25 cellular contexts compared by ENCODE assay signal in the genomic region with DNA sequence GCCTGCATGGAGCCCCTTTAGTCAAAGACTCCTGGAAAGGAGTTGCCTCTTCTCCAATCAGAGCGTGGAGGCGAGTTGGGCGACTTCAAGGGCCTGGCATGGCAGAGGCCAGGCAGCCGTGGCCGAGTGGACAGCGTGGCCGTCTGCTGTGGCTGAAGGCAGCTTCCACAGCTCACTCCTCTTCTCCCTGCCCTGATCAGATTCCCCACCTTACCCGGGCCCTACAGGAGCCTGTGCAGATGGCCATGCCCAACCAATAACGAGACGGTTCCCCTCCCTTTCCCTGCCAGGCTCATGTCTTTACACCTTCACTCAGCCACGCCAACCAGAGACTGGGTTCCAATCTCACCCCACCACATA. TPM values are rescaled to one million over a fixed set of nuclear protein-coding genes. Genes with fewer than 3 reads are reported as not detected.
"Had no signal": no experiment of that assay in that cellular context is flagged by ENCODE, and none has a peak within 500 bp of the region (broad histone marks: within the 10 kb centered on the region; RNA-seq: fewer than 3 reads in every experiment).

No MANE protein-coding gene starts in this region.

- H3K4me2 ChIP-seq: hepatocyte had no signal

- H3K36me3 ChIP-seq: right lobe of liver had no signal

- H3K4me1 Mint-ChIP-seq: activated B cell treated with CpG ODN at 0.5 μM for 24 hours, immature natural killer cell had no signal

- H3K4me3 Mint-ChIP-seq: activated B cell treated with CpG ODN at 0.5 μM for 24 hours; activated CD4-positive, alpha-beta T cell treated with anti-CD3 and anti-CD28 coated beads for 36 hours; immature natural killer cell; naive thymus-derived CD4-positive, alpha-beta T cell; neural crest cell; stimulated activated naive B cell treated with anti-CD40 and anti-IgM and Interleukin-4, amounts not matched to agents 10 μg/mL and 1 μg/mL and 100 μg/mL, for 72 hours; T-helper 17 cell had no signal

- H2AFZ ChIP-seq: hepatocyte had no signal

- H3K27me3 ChIP-seq: body of pancreas, right lobe of liver, testis had no signal

- H3K9me3 Mint-ChIP-seq: activated B cell treated with CpG ODN at 0.5 μM for 24 hours; immature natural killer cell; naive thymus-derived CD4-positive, alpha-beta T cell; neural crest cell; stimulated activated naive B cell treated with anti-CD40 and anti-IgM and Interleukin-4, amounts not matched to agents 10 μg/mL and 1 μg/mL and 100 μg/mL, for 72 hours had no signal

- H3K4me3 ChIP-seq: body of pancreas, hepatocyte, right lobe of liver, testis had no signal

- H3K27ac ChIP-seq: body of pancreas, hepatocyte, right lobe of liver, testis had no signal

- ATAC-seq: activated CD4-positive, alpha-beta T cell treated with anti-CD3 and anti-CD28 coated beads for 36 hours; body of pancreas; naive thymus-derived CD4-positive, alpha-beta T cell; right lobe of liver; stimulated activated naive B cell treated with anti-CD40 and anti-IgM and Interleukin-4, amounts not matched to agents 10 μg/mL and 1 μg/mL and 100 μg/mL, for 72 hours; T-helper 17 cell had no signal

- H3K27ac Mint-ChIP-seq: activated B cell treated with CpG ODN at 0.5 μM for 24 hours; activated CD4-positive, alpha-beta T cell treated with anti-CD3 and anti-CD28 coated beads for 36 hours; immature natural killer cell; stimulated activated naive B cell treated with anti-CD40 and anti-IgM and Interleukin-4, amounts not matched to agents 10 μg/mL and 1 μg/mL and 100 μg/mL, for 72 hours; T-helper 17 cell had no signal

- H3K36me3 Mint-ChIP-seq: immature natural killer cell; naive thymus-derived CD4-positive, alpha-beta T cell; stimulated activated naive B cell treated with anti-CD40 and anti-IgM and Interleukin-4, amounts not matched to agents 10 μg/mL and 1 μg/mL and 100 μg/mL, for 72 hours had no signal

- DNase-seq: activated B cell treated with CpG ODN at 0.5 μM for 24 hours; activated CD4-positive, alpha-beta T cell treated with anti-CD3 and anti-CD28 coated beads for 36 hours; activated CD4-positive, alpha-beta T cell treated with anti-CD3 and anti-CD28 coated beads, Interleukin-2, amount 50 U/mL, for 4 hours; activated naive CD4-positive, alpha-beta T cell treated with anti-CD3 and anti-CD28 coated beads, Interleukin-2, amount 50 U/mL, for 16 hours; activated T-cell treated with anti-CD3 and anti-CD28 coated beads, Interleukin-2, amount 50 U/mL, for 48 hours; anterior cingulate cortex; body of pancreas; dermis blood vessel endothelial cell; effector memory CD4-positive, alpha-beta T cell; glutamatergic neuron; immature natural killer cell; naive thymus-derived CD4-positive, alpha-beta T cell; stimulated activated CD4-positive, alpha-beta T cell treated with anti-CD3 and anti-CD28 coated beads, Interleukin-2, amount 100 ng/mL, for 48 hours; stimulated activated CD8-positive, alpha-beta memory T cell treated with anti-CD3 and anti-CD28 coated beads, Interleukin-4, amount 100 ng/mL, for 48 hours; stimulated activated naive B cell treated with anti-CD40 and anti-IgM and Interleukin-4, amounts not matched to agents 10 μg/mL and 1 μg/mL and 100 μg/mL, for 72 hours; SW 1271; T-helper 17 cell; testis had no signal

- H3K9me3 ChIP-seq: body of pancreas, right lobe of liver, testis had no signal

- H3K27me3 Mint-ChIP-seq: stimulated activated naive B cell treated with anti-CD40 and anti-IgM and Interleukin-4, amounts not matched to agents 10 μg/mL and 1 μg/mL and 100 μg/mL, for 72 hours had no signal

RNA-seq across cellular contexts. Expression of a gene that starts 15.3 kb away (rescaled TPM):
- total RNA-seq: activated B cell treated with CpG ODN at 0.5 μM for 24 hours; body of pancreas; dermis blood vessel endothelial cell; esophagus mucosa; frontal cortex; naive thymus-derived CD4-positive, alpha-beta T cell; omental fat pad; T-helper 17 cell had no signal
- polyA plus RNA-seq: immature natural killer cell; naive thymus-derived CD4-positive, alpha-beta T cell had no signal

RNA-seq across cellular contexts. Expression of a gene that starts 20.0 kb away (rescaled TPM):
- total RNA-seq: activated B cell treated with CpG ODN at 0.5 μM for 24 hours; activated CD4-positive, alpha-beta T cell treated with anti-CD3 and anti-CD28 coated beads for 36 hours; body of pancreas; dermis blood vessel endothelial cell; esophagus mucosa; frontal cortex; hepatocyte; naive thymus-derived CD4-positive, alpha-beta T cell; neural crest cell; T-helper 17 cell; testis had no signal
- polyA plus RNA-seq: immature natural killer cell; naive thymus-derived CD4-positive, alpha-beta T cell; small intestine had no signal
